8 cellular contexts compared by ENCODE assay signal in genomic region chr21:32392299-32392879, GRCh38. TPM values are rescaled to one million over a fixed set of nuclear protein-coding genes. Genes with fewer than 3 reads are reported as not detected.
DNase-seq lines count a peak whose midpoint lies in the region; ATAC-seq and TF ChIP-seq lines count a peak whose summit lies in the region.

No MANE protein-coding gene starts in this region.

- H3K4me3 ChIP-seq in fibroblast of mammary gland (ENCODE audit: control insufficient read depth, low read depth, low read length) (peak overlapping the region; percentile 88), parathyroid adenoma (ENCODE audit: low read depth, low read length) (peak overlapping the region; percentile 96)

- peak overlapping the region; percentile 100 for H3K4me2 ChIP-seq in parathyroid adenoma (ENCODE audit: low read length)

- peak overlapping the region; percentile 98 for H3K27ac ChIP-seq in parathyroid adenoma

- H3K27me3 Mint-ChIP-seq in T-cell, result peaks cover 3 to 9% of the 10 kb centered on the region in 2 donors

- peaks cover 48 to 55% (median 55%) of the 10 kb centered on the region in 3 donors for H3K4me1 Mint-ChIP-seq in T-cell

- H3K36me3 Mint-ChIP-seq in T-cell, result peaks cover 13% of the 10 kb centered on the region

- POLR2A ChIA-PET in T-cell (lab: Charles Lee), result interaction anchor here in 1 of 2 donors (0.6 to 1.0 kb wide), 2 partner anchors 22 to 177 kb away, joined by 3 read pairs; no protein-coding TSS in a partner anchor

- no peaks in the 10 kb centered on the region for H3K36me3 ChIP-seq in parathyroid adenoma (ENCODE audit: control insufficient read depth, insufficient read depth, low read length)

- H3K27me3 ChIP-seq in parathyroid adenoma (ENCODE audit: control insufficient read depth, insufficient read depth, low read length), result no peaks in the 10 kb centered on the region

- H3K9me3 ChIP-seq in parathyroid adenoma (ENCODE audit: control insufficient read depth, low read length), result no peaks in the 10 kb centered on the region

- H3K9me3 Mint-ChIP-seq in T-cell, result no peaks in the 10 kb centered on the region

- DNase-seq in ELR (ENCODE audit: low read depth) (peak; percentile 39), T-cell (peak in 2 of 34 experiments; percentile 1 to 9), fibroblast of mammary gland (ENCODE audit: low read depth) (no peak), amygdala (lab: John Stamatoyannopoulos, UW) (no peak), islet precursor cell (no peak), posterior cingulate gyrus (no peak)

- no peak for TF ChIP-seq CTCF in fibroblast of mammary gland (conservative IDR thresholded peaks at IDR 0.05; ENCODE audit: control insufficient read depth, insufficient read depth, low read depth, low read length)
- TF ChIP-seq CTCF in parathyroid adenoma (IDR thresholded peaks at IDR 0.05), result no peak

- intact Hi-C loops in posterior cingulate gyrus (cut with DNase I), result no loop called here

- peak overlapping the region in 1 of 2 donors; percentile 66 for H3K27ac Mint-ChIP-seq in T-cell

- peak overlapping the region; percentile 82 to 88 (median 83) for H3K4me3 Mint-ChIP-seq in T-cell

- peaks cover 30% of the 10 kb centered on the region for H3K79me2 ChIP-seq in parathyroid adenoma

- H3K4me1 ChIP-seq in parathyroid adenoma, result peaks cover 14% of the 10 kb centered on the region

- no peak overlapping the region for H3K9ac ChIP-seq in parathyroid adenoma

- ATAC-seq in HG02840 (IDR thresholded peaks at IDR 0.05; ENCODE audit: low FRiP score, unreplicated experiment) (peak; percentile 36), T-cell (replicated peaks in 1 of 4) (peak in 2 of 4 experiments; percentile 1 to 40)

- H2AFZ ChIP-seq in parathyroid adenoma, result peak overlapping the region; percentile 68

- CTCF ChIA-PET in T-cell (lab: Charles Lee), result interaction anchor here (0.6 to 4.0 kb wide), 7 partner anchors 10 to 212 kb away, joined by 3 to 21 read pairs (median 4); no protein-coding TSS in a partner anchor

RNA-seq across cellular contexts. Expression of gene URB1, which starts 0.4 kb away (rescaled TPM):
- 10 to 100 TPM; 13.4 to 20.2 (median 18.9) TPM for total RNA-seq in T-cell

RNA-seq across cellular contexts. Expression of gene EVA1C, which starts 20.1 kb away (rescaled TPM):
- 10 to 100 TPM in 4 of 5 donors, 1 to 10 TPM in 1; 9.7 to 22.1 (median 18.0) TPM for total RNA-seq in T-cell
